In the genomic region with DNA sequence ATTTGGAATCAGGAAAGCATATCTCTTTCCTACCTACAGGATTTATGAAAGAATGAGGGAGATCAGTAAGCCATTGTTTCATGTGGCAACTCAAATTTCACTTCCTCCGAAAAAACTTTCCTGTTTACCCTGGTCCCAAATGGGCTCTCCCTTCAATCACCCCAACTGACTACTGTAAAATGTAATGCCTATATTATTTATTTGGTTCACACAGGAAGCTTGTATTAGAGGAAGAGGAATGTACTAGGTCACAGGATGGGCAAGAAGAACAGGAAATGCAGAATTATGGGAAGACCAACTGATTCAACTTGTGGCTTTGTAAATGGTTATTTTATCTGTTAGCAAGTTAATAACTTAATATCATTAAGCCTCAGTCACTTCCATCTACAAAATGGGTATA, we compare ENCODE assay signal across 33 cellular contexts. TPM values are rescaled to one million over a fixed set of nuclear protein-coding genes. Genes with fewer than 3 reads are reported as not detected.
"Had no signal": no experiment of that assay in that cellular context is flagged by ENCODE, and none has a peak within 500 bp of the region (broad histone marks: within the 10 kb centered on the region; RNA-seq: fewer than 3 reads in every experiment).

No MANE protein-coding gene starts in this region.

- ATAC-seq: activated T-cell treated with anti-CD3 and anti-CD28 coated beads, Interleukin-2, amount 50 U/mL, for 72 hours; body of pancreas; esophagus mucosa; foreskin keratinocyte; heart left ventricle; left lobe of liver; lower lobe of right lung; mucosa of descending colon; pancreas; stimulated activated memory B cell treated with anti-CD40 and anti-IgM and Interleukin-4, amounts not matched to agents 10 μg/mL and 1 μg/mL and 100 μg/mL, for 72 hours; stimulated activated naive CD8-positive, alpha-beta T cell treated with anti-CD3 and anti-CD28 coated beads, Interleukin-15, amount 100 ng/mL, for 72 hours had no signal

- H3K36me3 ChIP-seq: heart left ventricle, lower lobe of right lung, pancreas, prostate gland, uterus had no signal

- H3K27me3 ChIP-seq: body of pancreas, foreskin keratinocyte, uterus had no signal

- H3K4me1 ChIP-seq: body of pancreas, foreskin keratinocyte, heart left ventricle, lower lobe of right lung, pancreas, prostate gland, uterus had no signal

- H3K27me3 Mint-ChIP-seq: activated naive CD8-positive, alpha-beta T cell; dendritic cell treated with granulocyte-macrophage colony-stimulating factor and Interleukin-4, amounts not matched to agents 40 ng/mL and 50 ng/mL, for 4 days; stimulated activated memory B cell treated with anti-CD40 and anti-IgM and Interleukin-4, amounts not matched to agents 10 μg/mL and 1 μg/mL and 100 μg/mL, for 72 hours; stimulated activated naive CD8-positive, alpha-beta T cell treated with anti-CD3 and anti-CD28 coated beads, Interleukin-15, amount 100 ng/mL, for 72 hours; type B pancreatic cell had no signal

- H3K9me3 ChIP-seq: body of pancreas, heart left ventricle, lower lobe of right lung, mucosa of descending colon, pancreas, prostate gland, uterus had no signal

- H3K4me1 Mint-ChIP-seq: immature natural killer cell; nephron progenitor cell; stimulated activated memory B cell treated with anti-CD40 and anti-IgM and Interleukin-4, amounts not matched to agents 10 μg/mL and 1 μg/mL and 100 μg/mL, for 72 hours; stimulated activated naive CD8-positive, alpha-beta T cell treated with anti-CD3 and anti-CD28 coated beads, Interleukin-15, amount 100 ng/mL, for 72 hours had no signal

- H3K27ac Mint-ChIP-seq: activated naive CD8-positive, alpha-beta T cell; activated T-cell treated with anti-CD3 and anti-CD28 coated beads, Interleukin-2, amount 50 U/mL, for 72 hours; dendritic cell treated with granulocyte-macrophage colony-stimulating factor and Interleukin-4, amounts not matched to agents 40 ng/mL and 50 ng/mL, for 4 days; immature natural killer cell; nephron progenitor cell; stimulated activated memory B cell treated with anti-CD40 and anti-IgM and Interleukin-4, amounts not matched to agents 10 μg/mL and 1 μg/mL and 100 μg/mL, for 72 hours; stimulated activated naive CD8-positive, alpha-beta T cell treated with anti-CD3 and anti-CD28 coated beads, Interleukin-15, amount 100 ng/mL, for 72 hours; type B pancreatic cell had no signal

- H3K36me3 Mint-ChIP-seq: activated naive CD8-positive, alpha-beta T cell; immature natural killer cell; stimulated activated memory B cell treated with anti-CD40 and anti-IgM and Interleukin-4, amounts not matched to agents 10 μg/mL and 1 μg/mL and 100 μg/mL, for 72 hours had no signal

- H3K27ac ChIP-seq: body of pancreas, foreskin keratinocyte, heart left ventricle, lower lobe of right lung, pancreas, prostate gland, uterus had no signal

- H3K4me2 ChIP-seq: smooth muscle cell had no signal

- DNase-seq: activated CD4-positive, alpha-beta T cell treated with anti-CD3 and anti-CD28 coated beads for 4 hours; activated CD4-positive, alpha-beta T cell treated with anti-CD3 and anti-CD28 coated beads, Interleukin-2, amount 50 U/mL, for 4 hours; activated naive CD4-positive, alpha-beta T cell; activated T-cell treated with anti-CD3 and anti-CD28 coated beads for 4 hours; activated T-cell treated with anti-CD3 and anti-CD28 coated beads, Interleukin-2, amount 50 U/mL, for 72 hours; anterior cingulate cortex; body of pancreas; effector CD8-positive, alpha-beta T cell; foreskin keratinocyte; heart left ventricle; hypothalamus; immature natural killer cell; kidney glomerular epithelial cell; lower lobe of right lung; mesendoderm; mucosa of descending colon; nephron progenitor cell; pancreas; stimulated activated CD4-positive, alpha-beta T cell treated with anti-CD3 and anti-CD28 coated beads, Interleukin-1b, Interleukin-23, amount 100 ng/mL, for 48 hours; stimulated activated CD4-positive, alpha-beta T cell treated with anti-CD3 and anti-CD28 coated beads, Interleukin-4, amount 100 ng/mL, for 4 hours; stimulated activated CD8-positive, alpha-beta memory T cell treated with anti-CD3 and anti-CD28 coated beads, Interleukin-4, amount 100 ng/mL, for 48 hours; stimulated activated naive CD8-positive, alpha-beta T cell treated with anti-CD3 and anti-CD28 coated beads, Interleukin-15, amount 100 ng/mL, for 72 hours; substantia nigra; uterus had no signal

- H3K4me3 ChIP-seq: body of pancreas, heart left ventricle, lower lobe of right lung, mucosa of descending colon, pancreas, prostate gland, smooth muscle cell, uterus had no signal

- H3K4me3 Mint-ChIP-seq: activated naive CD8-positive, alpha-beta T cell; activated T-cell treated with anti-CD3 and anti-CD28 coated beads, Interleukin-2, amount 50 U/mL, for 72 hours; dendritic cell treated with granulocyte-macrophage colony-stimulating factor and Interleukin-4, amounts not matched to agents 40 ng/mL and 50 ng/mL, for 4 days; immature natural killer cell; nephron progenitor cell; stimulated activated memory B cell treated with anti-CD40 and anti-IgM and Interleukin-4, amounts not matched to agents 10 μg/mL and 1 μg/mL and 100 μg/mL, for 72 hours; stimulated activated naive CD8-positive, alpha-beta T cell treated with anti-CD3 and anti-CD28 coated beads, Interleukin-15, amount 100 ng/mL, for 72 hours; type B pancreatic cell had no signal

- H3K9me3 Mint-ChIP-seq: dendritic cell treated with granulocyte-macrophage colony-stimulating factor and Interleukin-4, amounts not matched to agents 40 ng/mL and 50 ng/mL, for 4 days; immature natural killer cell; nephron progenitor cell; stimulated activated memory B cell treated with anti-CD40 and anti-IgM and Interleukin-4, amounts not matched to agents 10 μg/mL and 1 μg/mL and 100 μg/mL, for 72 hours; stimulated activated naive CD8-positive, alpha-beta T cell treated with anti-CD3 and anti-CD28 coated beads, Interleukin-15, amount 100 ng/mL, for 72 hours; type B pancreatic cell had no signal

RNA-seq across cellular contexts. Expression of a gene that starts 23.1 kb away (rescaled TPM):
- total RNA-seq: activated T-cell treated with anti-CD3 and anti-CD28 coated beads, Interleukin-2, amount 50 U/mL, for 72 hours; T-helper 1 cell treated with Interleukin-12 subunit alpha and Interleukin-12 subunit beta and Interleukin-4 antibody, amounts not matched to agents 30 ng/mL and 1 ng/mL, for 36 hours had no signal

RNA-seq across cellular contexts. Expression of a gene that starts 24.5 kb away (rescaled TPM):
- total RNA-seq: T-helper 1 cell treated with Interleukin-12 subunit alpha and Interleukin-12 subunit beta and Interleukin-4 antibody, amounts not matched to agents 30 ng/mL and 1 ng/mL, for 36 hours had no signal
